In the genomic region with DNA sequence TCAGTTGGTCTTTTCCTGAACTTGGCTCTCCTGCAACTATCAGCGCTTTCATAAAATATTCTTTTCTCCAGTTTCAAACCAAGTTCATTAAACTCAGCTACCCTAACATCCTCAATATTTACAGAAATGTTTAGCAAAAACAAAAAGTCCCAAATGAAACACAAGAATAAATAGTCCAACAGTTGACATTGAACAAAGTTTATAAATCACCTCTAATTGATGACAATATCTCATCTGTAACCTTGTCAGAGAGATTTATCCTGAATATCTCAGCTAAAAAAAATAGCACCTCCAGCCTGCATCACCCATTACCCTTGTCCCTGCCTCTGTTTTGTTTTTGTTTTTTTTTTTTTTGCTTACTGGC, we compare ENCODE assay signal across 17 cellular contexts.
"Had no signal": no experiment of that assay in that cellular context is flagged by ENCODE, and none has a peak within 500 bp of the region (broad histone marks: within the 10 kb centered on the region; RNA-seq: fewer than 3 reads in every experiment).

No MANE protein-coding gene starts in this region.

- H3K4me3 ChIP-seq: ascending aorta, cardiac muscle cell, colonic mucosa, lung, psoas muscle had no signal

- H3K4me1 ChIP-seq: ascending aorta, colonic mucosa, psoas muscle had no signal

- H3K27ac Mint-ChIP-seq: activated CD4-positive, alpha-beta T cell treated with anti-CD3 and anti-CD28 coated beads, Interleukin-2, amount 10 ng/mL, durations not matched to agents 7 days and 5 days; natural killer cell; T-helper 17 cell; type B pancreatic cell; WTC11 had no signal

- H3K27ac ChIP-seq: ascending aorta, cardiac muscle cell, colonic mucosa, psoas muscle had no signal

- ATAC-seq: natural killer cell, sciatic nerve, T-helper 17 cell, WTC11 had no signal

- H3K4me1 Mint-ChIP-seq: natural killer cell had no signal

- H3K9me3 Mint-ChIP-seq: activated CD4-positive, alpha-beta T cell treated with anti-CD3 and anti-CD28 coated beads, Interleukin-2, amount 10 ng/mL, durations not matched to agents 7 days and 5 days; natural killer cell; type B pancreatic cell; WTC11 had no signal

- H3K36me3 Mint-ChIP-seq: natural killer cell, type B pancreatic cell, WTC11 had no signal

- H3K4me3 Mint-ChIP-seq: activated CD4-positive, alpha-beta T cell treated with anti-CD3 and anti-CD28 coated beads, Interleukin-2, amount 10 ng/mL, durations not matched to agents 7 days and 5 days; natural killer cell; T-helper 17 cell; type B pancreatic cell; WTC11 had no signal

- H3K27me3 Mint-ChIP-seq: activated CD4-positive, alpha-beta T cell treated with anti-CD3 and anti-CD28 coated beads, Interleukin-2, amount 10 ng/mL, durations not matched to agents 7 days and 5 days; T-helper 17 cell; type B pancreatic cell had no signal

- H3K27me3 ChIP-seq: ascending aorta, cardiac muscle cell, colonic mucosa had no signal

- DNase-seq: activated CD4-positive, alpha-beta T cell treated with anti-CD3 and anti-CD28 coated beads, Interleukin-2, amount 10 ng/mL, durations not matched to agents 7 days and 5 days; activated CD8-positive, alpha-beta memory T cell treated with anti-CD3 and anti-CD28 coated beads for 24 hours; activated effector memory CD4-positive, alpha-beta T cell treated with anti-CD3 and anti-CD28 coated beads, Interleukin-2, amount 50 U/mL, for 16 hours; hypothalamus; left cardiac atrium; natural killer cell; psoas muscle; stimulated activated CD4-positive, alpha-beta T cell treated with anti-CD3 and anti-CD28 coated beads, Interleukin-12 subunit alpha, Interleukin-12 subunit beta, amount 100 ng/mL, for 4 hours; stimulated activated naive CD4-positive, alpha-beta T cell treated with Interleukin-2 at 50 U/mL for 16 hours; T-helper 17 cell had no signal

- H3K36me3 ChIP-seq: ascending aorta, cardiac muscle cell, colonic mucosa had no signal

- H3K9me3 ChIP-seq: ascending aorta, colonic mucosa, psoas muscle had no signal
